In the genomic region with DNA sequence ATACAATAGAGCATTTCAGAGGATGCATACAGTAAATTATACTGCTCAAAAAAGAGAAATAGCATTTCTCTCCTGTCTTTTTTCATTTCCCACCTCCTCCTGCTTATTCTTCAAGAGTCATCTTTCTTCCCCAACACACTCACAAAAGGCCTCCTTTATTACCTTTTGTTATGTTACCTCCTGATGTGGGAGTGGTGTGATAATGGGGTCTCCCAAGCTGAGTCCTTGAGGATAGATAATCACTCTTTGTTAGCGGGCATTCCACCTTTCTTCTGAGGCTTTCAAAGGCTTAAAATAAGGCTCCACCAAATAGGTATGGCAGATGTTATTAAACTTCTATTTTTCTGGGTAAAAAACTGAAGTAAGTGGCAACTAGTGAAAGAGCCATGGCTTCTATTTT, we compare ENCODE assay signal across 2 cellular contexts.
TF ChIP-seq lines count a peak whose summit lies in the region.

No MANE protein-coding gene starts in this region.

TF ChIP-seq in GM23338, 12 proteins besides CTCF, POLR2A, EP300 and RAD21 (continues in another document):
- TF ChIP-seq, protein P1, sequence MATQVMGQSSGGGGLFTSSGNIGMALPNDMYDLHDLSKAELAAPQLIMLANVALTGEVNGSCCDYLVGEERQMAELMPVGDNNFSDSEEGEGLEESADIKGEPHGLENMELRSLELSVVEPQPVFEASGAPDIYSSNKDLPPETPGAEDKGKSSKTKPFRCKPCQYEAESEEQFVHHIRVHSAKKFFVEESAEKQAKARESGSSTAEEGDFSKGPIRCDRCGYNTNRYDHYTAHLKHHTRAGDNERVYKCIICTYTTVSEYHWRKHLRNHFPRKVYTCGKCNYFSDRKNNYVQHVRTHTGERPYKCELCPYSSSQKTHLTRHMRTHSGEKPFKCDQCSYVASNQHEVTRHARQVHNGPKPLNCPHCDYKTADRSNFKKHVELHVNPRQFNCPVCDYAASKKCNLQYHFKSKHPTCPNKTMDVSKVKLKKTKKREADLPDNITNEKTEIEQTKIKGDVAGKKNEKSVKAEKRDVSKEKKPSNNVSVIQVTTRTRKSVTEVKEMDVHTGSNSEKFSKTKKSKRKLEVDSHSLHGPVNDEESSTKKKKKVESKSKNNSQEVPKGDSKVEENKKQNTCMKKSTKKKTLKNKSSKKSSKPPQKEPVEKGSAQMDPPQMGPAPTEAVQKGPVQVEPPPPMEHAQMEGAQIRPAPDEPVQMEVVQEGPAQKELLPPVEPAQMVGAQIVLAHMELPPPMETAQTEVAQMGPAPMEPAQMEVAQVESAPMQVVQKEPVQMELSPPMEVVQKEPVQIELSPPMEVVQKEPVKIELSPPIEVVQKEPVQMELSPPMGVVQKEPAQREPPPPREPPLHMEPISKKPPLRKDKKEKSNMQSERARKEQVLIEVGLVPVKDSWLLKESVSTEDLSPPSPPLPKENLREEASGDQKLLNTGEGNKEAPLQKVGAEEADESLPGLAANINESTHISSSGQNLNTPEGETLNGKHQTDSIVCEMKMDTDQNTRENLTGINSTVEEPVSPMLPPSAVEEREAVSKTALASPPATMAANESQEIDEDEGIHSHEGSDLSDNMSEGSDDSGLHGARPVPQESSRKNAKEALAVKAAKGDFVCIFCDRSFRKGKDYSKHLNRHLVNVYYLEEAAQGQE (IDR thresholded peaks at IDR 0.05; ENCODE audit: unreplicated experiment), result no peak
- TF ChIP-seq EZH2phosphoT487 (IDR thresholded peaks at IDR 0.05; ENCODE audit: unreplicated experiment) (no peak), JUNB (IDR thresholded peaks at IDR 0.05; ENCODE audit: unreplicated experiment) (no peak), STAT1 (IDR thresholded peaks at IDR 0.05; ENCODE audit: unreplicated experiment) (no peak), ZNF114 (CRISPR knock-in tag; IDR thresholded peaks at IDR 0.05) (no peak), NANOG (IDR thresholded peaks at IDR 0.05; ENCODE audit: borderline replicate concordance) (peak; percentile 57; the same call in 1 of the 2 replicates), EZH2 (IDR thresholded peaks at IDR 0.05; ENCODE audit: low read depth, unreplicated experiment) (no peak), ZNF331 (CRISPR knock-in tag; IDR thresholded peaks at IDR 0.05; ENCODE audit: low read depth) (no peak)
- TF ChIP-seq, protein P2, sequence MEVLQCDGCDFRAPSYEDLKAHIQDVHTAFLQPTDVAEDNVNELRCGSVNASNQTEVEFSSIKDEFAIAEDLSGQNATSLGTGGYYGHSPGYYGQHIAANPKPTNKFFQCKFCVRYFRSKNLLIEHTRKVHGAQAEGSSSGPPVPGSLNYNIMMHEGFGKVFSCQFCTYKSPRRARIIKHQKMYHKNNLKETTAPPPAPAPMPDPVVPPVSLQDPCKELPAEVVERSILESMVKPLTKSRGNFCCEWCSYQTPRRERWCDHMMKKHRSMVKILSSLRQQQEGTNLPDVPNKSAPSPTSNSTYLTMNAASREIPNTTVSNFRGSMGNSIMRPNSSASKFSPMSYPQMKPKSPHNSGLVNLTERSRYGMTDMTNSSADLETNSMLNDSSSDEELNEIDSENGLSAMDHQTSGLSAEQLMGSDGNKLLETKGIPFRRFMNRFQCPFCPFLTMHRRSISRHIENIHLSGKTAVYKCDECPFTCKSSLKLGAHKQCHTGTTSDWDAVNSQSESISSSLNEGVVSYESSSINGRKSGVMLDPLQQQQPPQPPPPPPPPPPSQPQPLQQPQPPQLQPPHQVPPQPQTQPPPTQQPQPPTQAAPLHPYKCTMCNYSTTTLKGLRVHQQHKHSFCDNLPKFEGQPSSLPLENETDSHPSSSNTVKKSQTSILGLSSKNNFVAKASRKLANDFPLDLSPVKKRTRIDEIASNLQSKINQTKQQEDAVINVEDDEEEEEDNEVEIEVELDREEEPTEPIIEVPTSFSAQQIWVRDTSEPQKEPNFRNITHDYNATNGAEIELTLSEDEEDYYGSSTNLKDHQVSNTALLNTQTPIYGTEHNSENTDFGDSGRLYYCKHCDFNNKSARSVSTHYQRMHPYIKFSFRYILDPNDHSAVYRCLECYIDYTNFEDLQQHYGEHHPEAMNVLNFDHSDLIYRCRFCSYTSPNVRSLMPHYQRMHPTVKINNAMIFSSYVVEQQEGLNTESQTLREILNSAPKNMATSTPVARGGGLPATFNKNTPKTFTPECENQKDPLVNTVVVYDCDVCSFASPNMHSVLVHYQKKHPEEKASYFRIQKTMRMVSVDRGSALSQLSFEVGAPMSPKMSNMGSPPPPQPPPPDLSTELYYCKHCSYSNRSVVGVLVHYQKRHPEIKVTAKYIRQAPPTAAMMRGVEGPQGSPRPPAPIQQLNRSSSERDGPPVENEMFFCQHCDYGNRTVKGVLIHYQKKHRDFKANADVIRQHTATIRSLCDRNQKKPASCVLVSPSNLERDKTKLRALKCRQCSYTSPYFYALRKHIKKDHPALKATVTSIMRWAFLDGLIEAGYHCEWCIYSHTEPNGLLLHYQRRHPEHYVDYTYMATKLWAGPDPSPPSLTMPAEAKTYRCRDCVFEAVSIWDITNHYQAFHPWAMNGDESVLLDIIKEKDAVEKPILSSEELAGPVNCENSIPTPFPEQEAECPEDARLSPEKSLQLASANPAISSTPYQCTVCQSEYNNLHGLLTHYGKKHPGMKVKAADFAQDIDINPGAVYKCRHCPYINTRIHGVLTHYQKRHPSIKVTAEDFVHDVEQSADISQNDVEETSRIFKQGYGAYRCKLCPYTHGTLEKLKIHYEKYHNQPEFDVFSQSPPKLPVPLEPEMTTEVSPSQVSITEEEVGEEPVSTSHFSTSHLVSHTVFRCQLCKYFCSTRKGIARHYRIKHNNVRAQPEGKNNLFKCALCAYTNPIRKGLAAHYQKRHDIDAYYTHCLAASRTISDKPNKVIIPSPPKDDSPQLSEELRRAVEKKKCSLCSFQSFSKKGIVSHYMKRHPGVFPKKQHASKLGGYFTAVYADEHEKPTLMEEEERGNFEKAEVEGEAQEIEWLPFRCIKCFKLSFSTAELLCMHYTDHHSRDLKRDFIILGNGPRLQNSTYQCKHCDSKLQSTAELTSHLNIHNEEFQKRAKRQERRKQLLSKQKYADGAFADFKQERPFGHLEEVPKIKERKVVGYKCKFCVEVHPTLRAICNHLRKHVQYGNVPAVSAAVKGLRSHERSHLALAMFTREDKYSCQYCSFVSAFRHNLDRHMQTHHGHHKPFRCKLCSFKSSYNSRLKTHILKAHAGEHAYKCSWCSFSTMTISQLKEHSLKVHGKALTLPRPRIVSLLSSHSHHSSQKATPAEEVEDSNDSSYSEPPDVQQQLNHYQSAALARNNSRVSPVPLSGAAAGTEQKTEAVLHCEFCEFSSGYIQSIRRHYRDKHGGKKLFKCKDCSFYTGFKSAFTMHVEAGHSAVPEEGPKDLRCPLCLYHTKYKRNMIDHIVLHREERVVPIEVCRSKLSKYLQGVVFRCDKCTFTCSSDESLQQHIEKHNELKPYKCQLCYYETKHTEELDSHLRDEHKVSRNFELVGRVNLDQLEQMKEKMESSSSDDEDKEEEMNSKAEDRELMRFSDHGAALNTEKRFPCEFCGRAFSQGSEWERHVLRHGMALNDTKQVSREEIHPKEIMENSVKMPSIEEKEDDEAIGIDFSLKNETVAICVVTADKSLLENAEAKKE (CRISPR knock-in tag; IDR thresholded peaks at IDR 0.05), result peak; percentile 82; the same call in 1 of the 2 replicates

TF ChIP-seq in K562, 482 proteins besides CTCF, POLR2A, EP300 and RAD21:
- TF ChIP-seq, protein P3, sequence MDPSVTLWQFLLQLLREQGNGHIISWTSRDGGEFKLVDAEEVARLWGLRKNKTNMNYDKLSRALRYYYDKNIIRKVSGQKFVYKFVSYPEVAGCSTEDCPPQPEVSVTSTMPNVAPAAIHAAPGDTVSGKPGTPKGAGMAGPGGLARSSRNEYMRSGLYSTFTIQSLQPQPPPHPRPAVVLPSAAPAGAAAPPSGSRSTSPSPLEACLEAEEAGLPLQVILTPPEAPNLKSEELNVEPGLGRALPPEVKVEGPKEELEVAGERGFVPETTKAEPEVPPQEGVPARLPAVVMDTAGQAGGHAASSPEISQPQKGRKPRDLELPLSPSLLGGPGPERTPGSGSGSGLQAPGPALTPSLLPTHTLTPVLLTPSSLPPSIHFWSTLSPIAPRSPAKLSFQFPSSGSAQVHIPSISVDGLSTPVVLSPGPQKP (CRISPR knock-in tag; IDR thresholded peaks at IDR 0.05), result no peak
- no peak for TF ChIP-seq ZNF75A (CRISPR knock-in tag; IDR thresholded peaks at IDR 0.05)
- no peak for TF ChIP-seq ARHGAP35 (IDR thresholded peaks at IDR 0.05; ENCODE audit: partially characterized antibody)
- no peak for TF ChIP-seq SRSF7 (optimal IDR thresholded peaks at IDR 0.05; ENCODE audit: low read depth, low read length)
- no peak for TF ChIP-seq PHTF2 (CRISPR knock-in tag; IDR thresholded peaks at IDR 0.05)
- no peak for TF ChIP-seq ETV6 (IDR thresholded peaks at IDR 0.05; ENCODE audit: borderline replicate concordance in 1 of 2, low read depth in 2 of 2, low read length in 1 of 2)
- no peak for TF ChIP-seq ETV6 (CRISPR knock-in tag; IDR thresholded peaks at IDR 0.05; ENCODE audit: borderline replicate concordance)
- TF ChIP-seq RB1 (IDR thresholded peaks at IDR 0.05; ENCODE audit: low read depth), result no peak
- TF ChIP-seq ZNF778 (CRISPR knock-in tag; IDR thresholded peaks at IDR 0.05), result no peak
- TF ChIP-seq NR3C1 (CRISPR knock-in tag; IDR thresholded peaks at IDR 0.05), result no peak
- TF ChIP-seq TAF7 (tag; IDR thresholded peaks at IDR 0.05), result no peak
- TF ChIP-seq E2F3 (CRISPR knock-in tag; IDR thresholded peaks at IDR 0.05), result no peak
- TF ChIP-seq, protein P4, sequence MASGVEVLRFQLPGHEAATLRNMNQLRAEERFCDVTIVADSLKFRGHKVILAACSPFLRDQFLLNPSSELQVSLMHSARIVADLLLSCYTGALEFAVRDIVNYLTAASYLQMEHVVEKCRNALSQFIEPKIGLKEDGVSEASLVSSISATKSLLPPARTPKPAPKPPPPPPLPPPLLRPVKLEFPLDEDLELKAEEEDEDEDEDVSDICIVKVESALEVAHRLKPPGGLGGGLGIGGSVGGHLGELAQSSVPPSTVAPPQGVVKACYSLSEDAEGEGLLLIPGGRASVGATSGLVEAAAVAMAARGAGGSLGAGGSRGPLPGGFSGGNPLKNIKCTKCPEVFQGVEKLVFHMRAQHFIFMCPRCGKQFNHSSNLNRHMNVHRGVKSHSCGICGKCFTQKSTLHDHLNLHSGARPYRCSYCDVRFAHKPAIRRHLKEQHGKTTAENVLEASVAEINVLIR (CRISPR knock-in tag; IDR thresholded peaks at IDR 0.05), result no peak
- no peak for TF ChIP-seq NFIX (CRISPR knock-in tag; IDR thresholded peaks at IDR 0.05; ENCODE audit: low read depth)
- TF ChIP-seq NR2F6 (CRISPR knock-in tag; IDR thresholded peaks at IDR 0.05), result no peak
- TF ChIP-seq ZNF184 (CRISPR knock-in tag; IDR thresholded peaks at IDR 0.05), result no peak
